Comparison of ENCODE assay signal across 24 cellular contexts in the genomic region with DNA sequence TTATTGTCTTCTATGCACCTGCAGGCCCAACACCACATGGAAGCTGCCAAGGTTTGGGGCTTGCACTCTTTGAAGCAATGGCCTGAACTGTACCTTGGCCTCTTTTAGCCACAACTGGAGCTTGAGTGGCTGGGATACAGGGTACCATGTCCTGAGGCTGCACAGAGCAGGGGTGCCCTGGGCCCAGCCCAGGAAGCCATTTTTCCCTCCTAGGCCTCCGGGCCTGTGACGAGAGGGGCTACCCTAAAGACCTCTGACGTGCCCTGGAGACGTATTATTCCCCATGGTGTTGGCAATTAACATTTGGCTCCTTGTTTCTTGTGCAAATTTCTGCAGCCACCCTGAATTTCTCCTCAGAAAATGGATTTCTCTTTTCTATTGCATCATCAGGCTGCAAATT.
"Had no signal": no experiment of that assay in that cellular context is flagged by ENCODE, and none has a peak within 500 bp of the region (broad histone marks: within the 10 kb centered on the region; RNA-seq: fewer than 3 reads in every experiment).

No MANE protein-coding gene starts in this region.

- H3K27ac ChIP-seq: stomach, suprapubic skin, testis, thoracic aorta, thyroid gland, tibial artery, tibial nerve, transverse colon, upper lobe of left lung, upper lobe of right lung, uterus, vagina had no signal

- H3K9me3 ChIP-seq: stomach, suprapubic skin, testis, thoracic aorta, thyroid gland, tibial artery, tibial nerve, transverse colon, upper lobe of left lung, upper lobe of right lung, uterus, vagina had no signal

- H3K4me3 ChIP-seq: stomach, suprapubic skin, testis, thoracic aorta, thyroid gland, tibial artery, tibial nerve, transverse colon, upper lobe of left lung, upper lobe of right lung, uterus, vagina had no signal

- DNase-seq: stimulated activated CD4-positive, alpha-beta T cell treated with anti-CD3 and anti-CD28 coated beads, Interleukin-2, amount 100 ng/mL, for 48 hours; stimulated activated CD4-positive, alpha-beta T cell treated with anti-CD3 and anti-CD28 coated beads, Interleukin-4, amount 100 ng/mL, for 1 hour; stimulated activated CD4-positive, alpha-beta T cell treated with anti-CD3 and anti-CD28 coated beads, Interleukin-4, amount 100 ng/mL, for 24 hours; stimulated activated CD4-positive, alpha-beta T cell treated with anti-CD3 and anti-CD28 coated beads, Interleukin-4, amount 100 ng/mL, for 4 hours; stimulated activated CD8-positive, alpha-beta memory T cell treated with anti-CD3 and anti-CD28 coated beads, Interleukin-4, amount 100 ng/mL, for 48 hours; stimulated activated naive B cell treated with anti-CD40 and anti-IgM and Interleukin-4, amounts not matched to agents 10 μg/mL and 1 μg/mL and 100 μg/mL, for 72 hours; stimulated activated naive CD4-positive, alpha-beta T cell; stimulated activated naive CD4-positive, alpha-beta T cell treated with Interleukin-2 at 50 U/mL for 16 hours; stimulated activated naive CD8-positive, alpha-beta T cell treated with anti-CD3 and anti-CD28 coated beads, Interleukin-15, amount 100 ng/mL, for 72 hours; stimulated activated naive CD8-positive, alpha-beta T cell treated with anti-CD3 and anti-CD28 coated beads, Interleukin-15, Interleukin-2, amounts not matched to agents 100 U/mL and 50 U/mL, for 24 hours; stomach; substantia nigra; testis; thyroid gland; tibial artery; transverse colon; trophoblast cell; upper lobe of left lung; upper lobe of right lung; uterus had no signal

- H3K4me1 ChIP-seq: stomach, suprapubic skin, testis, thyroid gland, tibial artery, tibial nerve, transverse colon, upper lobe of left lung, upper lobe of right lung, uterus, vagina had no signal

- H3K36me3 ChIP-seq: stomach, suprapubic skin, thoracic aorta, thyroid gland, tibial artery, tibial nerve, transverse colon, upper lobe of left lung, upper lobe of right lung, uterus, vagina had no signal
